8 cellular contexts compared by ENCODE assay signal in the genomic region with DNA sequence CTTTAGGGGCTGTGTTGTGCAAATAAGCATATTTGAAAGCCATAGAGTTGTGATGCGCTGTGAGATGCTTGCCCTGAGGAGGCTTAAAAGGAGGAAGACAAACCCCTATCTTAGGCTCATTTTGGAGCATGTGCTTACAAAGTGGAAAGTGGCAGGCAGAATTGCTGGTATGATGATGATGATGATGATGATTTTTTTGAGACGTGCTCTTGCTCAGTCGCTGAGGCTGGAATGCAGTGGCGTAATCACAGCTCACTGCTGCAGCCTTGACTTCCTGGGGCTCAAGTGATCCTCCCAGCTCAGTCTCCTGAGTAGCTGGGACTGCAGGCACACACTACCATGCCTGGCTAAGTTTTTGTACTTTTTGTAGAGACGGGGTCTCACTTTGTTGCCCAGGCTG. TPM values are rescaled to one million over a fixed set of nuclear protein-coding genes. Genes with fewer than 3 reads are reported as not detected.
DNase-seq lines count a peak whose midpoint lies in the region; ATAC-seq, FAIRE-seq and TF ChIP-seq lines count a peak whose summit lies in the region.

No MANE protein-coding gene starts in this region.

- peak overlapping the region; percentile 97 for H3K4me2 ChIP-seq in H9 (ENCODE audit: insufficient read depth, insufficient read length, low read length)

- H3K4me3 ChIP-seq in SJSA1 (peak overlapping the region; percentile 61; the same call in 1 of the 2 replicates), pancreas (peak overlapping the region in 3 of 4 donors; percentile 41 to 73 (median 64))

- H3K4me3 Mint-ChIP-seq in H9 (peak overlapping the region; percentile 87 to 95), endothelial cell (ENCODE audit: unreplicated experiment) (peak overlapping the region; percentile 95)

- no peaks in the 10 kb centered on the region for H3K27me3 ChIP-seq in H9 (ENCODE audit: insufficient read depth, low read length)
- H3K27me3 ChIP-seq in SJSA1 (replicated peaks): no peaks in the 10 kb centered on the region
- H3K27me3 ChIP-seq in pancreas: no peaks in the 10 kb centered on the region

- peak overlapping the region; percentile 94 for H3K9ac ChIP-seq in H9 (ENCODE audit: extremely low read depth, insufficient read length, low read length)

- no peak overlapping the region for H2BK20ac ChIP-seq in H9 (ENCODE audit: low read depth, low read length, poor library complexity, severe bottlenecking)

- H3K27ac ChIP-seq in H9 (ENCODE audit: insufficient read length, low read depth, low read length) (no peak overlapping the region), SJSA1 (no peak overlapping the region), pancreas (peak overlapping the region in 2 of 4 donors; percentile 96 to 98)

- WGBS in H9 (ENCODE audit: extremely low coverage, insufficient read length, low lambda C conversion rate): no CpG with 5 or more reads among the region's 5 CpGs
- WGBS in pancreas, 2 donors: 49 to 51% methylated on average over 5 of the region's 5 CpGs

- H3T11ph ChIP-seq in H9 (ENCODE audit: low read length): no peak overlapping the region

- H3K23ac ChIP-seq in H9 (ENCODE audit: insufficient read length, low read depth, low read length): no peak overlapping the region

- H2BK120ac ChIP-seq in H9 (ENCODE audit: low read depth, low read length, poor library complexity, severe bottlenecking): no peak overlapping the region

- no peaks in the 10 kb centered on the region for H4K20me1 ChIP-seq in H9 (ENCODE audit: control insufficient read depth, insufficient read depth, insufficient read length)

- FAIRE-seq in pancreas (lab: Jason Lieb, UNC): no peak

- no peak overlapping the region for H2BK15ac ChIP-seq in H9 (ENCODE audit: low read depth, low read length)

- H3K4me1 Mint-ChIP-seq in H9 (peaks cover 24 to 26% of the 10 kb centered on the region in 2 experiments), endothelial cell (ENCODE audit: unreplicated experiment) (peaks cover 32% of the 10 kb centered on the region)

- H3K36me3 Mint-ChIP-seq in H9 (ENCODE audit: insufficient read depth in 1 of 3, low read depth in 3 of 3) (peaks cover 15 to 27% (median 23%) of the 10 kb centered on the region in 3 experiments), endothelial cell (ENCODE audit: low read depth, unreplicated experiment) (no peaks in the 10 kb centered on the region)

- H3K36me3 ChIP-seq in SJSA1 (peaks cover 21% of the 10 kb centered on the region), pancreas (peaks cover 0 to under 1% (median 0%) of the 10 kb centered on the region in 3 donors)

- H2AK5ac ChIP-seq in H9 (ENCODE audit: insufficient read length, low read length): no peak overlapping the region

- H3K14ac ChIP-seq in H9 (ENCODE audit: insufficient read depth, low read length): no peak overlapping the region

- no peak overlapping the region for H3K4ac ChIP-seq in H9 (ENCODE audit: low read depth, low read length)

- peaks cover 5% of the 10 kb centered on the region for H3K79me1 ChIP-seq in H9 (ENCODE audit: insufficient read depth, low read depth, low read length, poor library complexity, severe bottlenecking)

- no peak for ATAC-seq in pancreas
- no peak for ATAC-seq in GM19395 (IDR thresholded peaks at IDR 0.05; ENCODE audit: unreplicated experiment)
- no peak for ATAC-seq in GM18867 (IDR thresholded peaks at IDR 0.05; ENCODE audit: unreplicated experiment)

- H3K79me2 ChIP-seq in H9 (ENCODE audit: insufficient read depth, low read length): peaks cover 29% of the 10 kb centered on the region

- no peak overlapping the region for H4K5ac ChIP-seq in H9 (ENCODE audit: insufficient read length, low read depth, low read length)

- H3K9me3 Mint-ChIP-seq in H9 (no peaks in the 10 kb centered on the region), endothelial cell (ENCODE audit: unreplicated experiment) (no peaks in the 10 kb centered on the region)

- H3K9me3 ChIP-seq in H9 (ENCODE audit: control insufficient read depth, low read depth, low read length): no peaks in the 10 kb centered on the region
- no peaks in the 10 kb centered on the region for H3K9me3 ChIP-seq in SJSA1 (replicated peaks)
- no peaks in the 10 kb centered on the region for H3K9me3 ChIP-seq in pancreas

- H2BK5ac ChIP-seq in H9 (ENCODE audit: insufficient read length, low read length): no peak overlapping the region

- H4K91ac ChIP-seq in H9 (ENCODE audit: insufficient read length, low read depth, low read length): no peak overlapping the region

- H3K18ac ChIP-seq in H9 (ENCODE audit: insufficient read length, low read depth, low read length): no peak overlapping the region

- H3K27ac Mint-ChIP-seq in H9 (peak overlapping the region; percentile 12 to 75 (median 48); a peak in 5 of 7 replicates), endothelial cell (ENCODE audit: unreplicated experiment) (peak overlapping the region; percentile 96)

- no peaks in the 10 kb centered on the region; the same call in 1 of the 2 replicates for H3K27me3 Mint-ChIP-seq in H9 (ENCODE audit: low read depth)
- peaks cover 16% of the 10 kb centered on the region for H3K27me3 Mint-ChIP-seq in endothelial cell (ENCODE audit: unreplicated experiment)

- H3K56ac ChIP-seq in H9 (ENCODE audit: insufficient read length, low read depth, low read length): no peak overlapping the region

- no peak overlapping the region for H2BK12ac ChIP-seq in H9 (ENCODE audit: insufficient read length, low read depth, low read length)

- H3K23me2 ChIP-seq in H9 (ENCODE audit: insufficient read length, low read depth, low read length, poor library complexity, severe bottlenecking): peaks cover 19% of the 10 kb centered on the region

- DNase-seq in H9: no peak
- no peak for DNase-seq in SJSA1 (ENCODE audit: low read depth in 1 of 2, low spot score in 2 of 2)
- peak; percentile 10 for DNase-seq in endothelial cell (ENCODE audit: low spot score)
- DNase-seq in pancreas: no peak
- DNase-seq in GM20000 (ENCODE audit: low spot score): no peak
- DNase-seq in LoVo (ENCODE audit: low spot score): no peak

- no peak overlapping the region for H2AFZ ChIP-seq in H9 (ENCODE audit: low read length)

- TF ChIP-seq CTCF in H9 (conservative IDR thresholded peaks at IDR 0.05) (no peak), endothelial cell (IDR thresholded peaks at IDR 0.05; ENCODE audit: unreplicated experiment) (no peak), pancreas (IDR thresholded peaks at IDR 0.05) (no peak), GM20000 (IDR thresholded peaks at IDR 0.05; ENCODE audit: extremely low read depth, missing control alignments) (no peak)

- H4K8ac ChIP-seq in H9 (replicated peaks; ENCODE audit: insufficient read length, low read depth, low read length): no peak overlapping the region

- intact Hi-C loops in pancreas (cut with DNase I): no loop called here

- H3K4me1 ChIP-seq in H9 (ENCODE audit: insufficient read depth, low read length) (peaks cover 9% of the 10 kb centered on the region), SJSA1 (replicated peaks) (peaks cover 18% of the 10 kb centered on the region), pancreas (peaks cover 6 to 23% (median 15%) of the 10 kb centered on the region in 3 donors)

RNA-seq across cellular contexts. Expression of a gene that starts 1.7 kb away (rescaled TPM):
- total RNA-seq in H9 (2021) (44.3 and 45.6 TPM in 2 replicates), endothelial cell (ENCODE audit: unreplicated experiment) (65.6 TPM), pancreas (10 to 100 TPM; 11.8 to 27.4 (median 14.9) TPM)
- 87.9 and 102 TPM in 2 replicates for total RNA-seq in SJSA1 (2014; rRNA removed; shearing (Covaris generic))
- 10 to 100 TPM; 15.0 to 23.0 TPM for polyA plus RNA-seq in pancreas

RNA-seq across cellular contexts. Expression of a gene that starts 9.7 kb away (rescaled TPM):
- total RNA-seq in H9 (2021) (3.0 and 3.2 TPM in 2 replicates), endothelial cell (ENCODE audit: unreplicated experiment) (9.3 TPM), pancreas (10 to 100 TPM in 1 of 6 donors, 1 to 10 TPM in 5; 2.0 to 11.8 (median 4.7) TPM)
- 0.32 TPM in 1 of 2 replicates, not detected in the other for total RNA-seq in SJSA1 (2014; rRNA removed; shearing (Covaris generic))
- 10 to 100 TPM in 1 of 2 donors, 1 to 10 TPM in 1; 3.6 to 10.3 TPM for polyA plus RNA-seq in pancreas
